27 cellular contexts compared by ENCODE assay signal in the genomic region with DNA sequence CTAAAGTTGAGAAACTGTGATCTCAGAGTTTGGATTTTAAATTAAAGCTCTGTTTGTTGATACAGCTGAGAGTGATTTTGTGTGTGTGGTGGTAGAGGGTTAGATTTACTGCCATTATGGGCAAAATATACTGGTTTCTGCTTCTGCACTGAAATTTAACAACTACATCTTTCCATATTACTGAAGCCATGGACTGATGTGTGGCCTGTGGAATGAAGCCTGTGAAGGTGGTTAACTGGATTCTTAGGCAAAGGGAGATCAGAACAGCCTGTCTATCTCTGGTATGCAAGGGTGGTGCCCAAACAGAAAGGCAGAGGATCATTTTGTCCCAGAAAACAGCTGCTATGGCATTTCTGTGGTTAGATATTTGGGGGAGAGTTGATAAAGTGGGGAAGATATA.
DNase-seq lines count a peak whose midpoint lies in the region; ATAC-seq, FAIRE-seq and TF ChIP-seq lines count a peak whose summit lies in the region.
"Had no signal": no experiment of that assay in that cellular context is flagged by ENCODE, and none has a peak within 500 bp of the region (broad histone marks: within the 10 kb centered on the region; RNA-seq: fewer than 3 reads in every experiment).

No MANE protein-coding gene starts in this region.

- ATAC-seq in SK-N-SH treated with all-trans-retinoic acid at 6 μM for 48 hours = no peak
- ATAC-seq: activated CD4-positive, alpha-beta T cell treated with anti-CD3 and anti-CD28 coated beads for 36 hours; CD8-positive, alpha-beta T cell; gastrocnemius medialis; K562; left colon; stimulated activated naive CD8-positive, alpha-beta T cell treated with anti-CD3 and anti-CD28 coated beads, Interleukin-15, amount 100 ng/mL, for 72 hours had no signal

- H3K36me3 Mint-ChIP-seq in astrocyte (ENCODE audit: low read depth, unreplicated experiment) = no peaks in the 10 kb centered on the region
- H3K36me3 Mint-ChIP-seq: activated naive CD8-positive, alpha-beta T cell treated with anti-CD3 and anti-CD28 coated beads, Interleukin-2, amount 10 ng/mL, durations not matched to agents 7 days and 5 days; CD8-positive, alpha-beta T cell had no signal

- H3F3A ChIP-seq in SK-N-SH (replicated peaks; ENCODE audit: insufficient read depth) = peaks cover 27% of the 10 kb centered on the region

- H3K27ac Mint-ChIP-seq in astrocyte (ENCODE audit: unreplicated experiment) = peak overlapping the region; percentile 4
- H3K27ac Mint-ChIP-seq: activated CD4-positive, alpha-beta T cell treated with anti-CD3 and anti-CD28 coated beads for 36 hours; activated naive CD8-positive, alpha-beta T cell treated with anti-CD3 and anti-CD28 coated beads, Interleukin-2, amount 10 ng/mL, durations not matched to agents 7 days and 5 days; CD8-positive, alpha-beta T cell; progenitor cell of endocrine pancreas; stimulated activated naive CD8-positive, alpha-beta T cell treated with anti-CD3 and anti-CD28 coated beads, Interleukin-15, amount 100 ng/mL, for 72 hours had no signal

- FAIRE-seq in astrocyte (lab: Jason Lieb, UNC) = peak; percentile 87
- FAIRE-seq: K562 had no signal

- H3K9me2 ChIP-seq in SK-N-SH = no peaks in the 10 kb centered on the region

- H3K4me1 ChIP-seq in SK-N-SH (ENCODE audit: control insufficient read depth in 1 of 2, insufficient read depth in 2 of 2, low read depth in 1 of 2, low read length in 1 of 2) (peaks cover 0 to 29% of the 10 kb centered on the region in 2 experiments; a peak in 3 of 4 replicates), astrocyte (ENCODE audit: insufficient read depth, low read length) (peaks cover 40% of the 10 kb centered on the region), skeletal muscle satellite cell (ENCODE audit: control insufficient read depth, insufficient read depth, low read length) (peaks cover 66% of the 10 kb centered on the region)
- H3K4me1 ChIP-seq: gastrocnemius medialis, HAP-1, tibial artery had no signal

- H3K4me3 ChIP-seq in SK-N-SH (ENCODE audit: low read depth in 2 of 2, low read length in 1 of 2) (no peak overlapping the region), astrocyte (ENCODE audit: insufficient read depth, low read depth, low read length) (no peak overlapping the region), fibroblast of the aortic adventitia (ENCODE audit: low read depth, low read length) (no peak overlapping the region), skeletal muscle satellite cell (ENCODE audit: low read length) (no peak overlapping the region)
- H3K4me3 ChIP-seq: gastrocnemius medialis, HAP-1, K562, tibial artery had no signal

- H3K9ac ChIP-seq in SK-N-SH (no peak overlapping the region), astrocyte (ENCODE audit: low read length) (no peak overlapping the region), skeletal muscle satellite cell (ENCODE audit: low read depth, low read length) (peak overlapping the region; percentile 67)

- no peak overlapping the region for H3K4me3 Mint-ChIP-seq in astrocyte (ENCODE audit: unreplicated experiment)
- H3K4me3 Mint-ChIP-seq: activated CD4-positive, alpha-beta T cell treated with anti-CD3 and anti-CD28 coated beads for 36 hours; activated naive CD8-positive, alpha-beta T cell treated with anti-CD3 and anti-CD28 coated beads, Interleukin-2, amount 10 ng/mL, durations not matched to agents 7 days and 5 days; CD8-positive, alpha-beta T cell; stimulated activated naive CD8-positive, alpha-beta T cell treated with anti-CD3 and anti-CD28 coated beads, Interleukin-15, amount 100 ng/mL, for 72 hours had no signal

- DNase-seq in SK-N-SH = no peak
- DNase-seq in astrocyte (ENCODE audit: low read depth) = peak; percentile 46
- peak; percentile 58 for DNase-seq in fibroblast of the aortic adventitia (ENCODE audit: low read depth)
- no peak for DNase-seq in GM10248 (ENCODE audit: extremely low spot score)
- DNase-seq in GM19238 (ENCODE audit: insufficient read length, low spot score) = no peak
- DNase-seq in activated CD4-positive, alpha-beta T cell treated with anti-CD3 and anti-CD28 coated beads for 4 hours = no peak
- DNase-seq: activated CD4-positive, alpha-beta T cell treated with anti-CD3 and anti-CD28 coated beads for 36 hours; activated effector memory CD4-positive, alpha-beta T cell treated with anti-CD3 and anti-CD28 coated beads, Interleukin-2, amount 50 U/mL, for 16 hours; activated naive CD8-positive, alpha-beta T cell treated with anti-CD3 and anti-CD28 coated beads, Interleukin-2, amount 10 ng/mL, durations not matched to agents 7 days and 5 days; activated T-cell treated with anti-CD3 and anti-CD28 coated beads, Interleukin-2, amount 50 U/mL, for 1 hour; CD8-positive, alpha-beta T cell; cerebellar nuclear complex; gastrocnemius medialis; left colon; mesendoderm; NCI-H1417 treated with DMSO at 0.1 percent for 48 hours; NCI-H2081; NCI-H774; stimulated activated naive CD8-positive, alpha-beta T cell treated with anti-CD3 and anti-CD28 coated beads, Interleukin-15, amount 100 ng/mL, for 72 hours; tibial artery had no signal

- TF ChIP-seq RAD21 in SK-N-SH (IDR thresholded peaks at IDR 0.05; ENCODE audit: low read length) = no peak

- no peaks in the 10 kb centered on the region for H4K20me1 ChIP-seq in SK-N-SH (ENCODE audit: insufficient read depth)
- no peaks in the 10 kb centered on the region for H4K20me1 ChIP-seq in astrocyte (ENCODE audit: insufficient read depth, low read length)

- TF ChIP-seq EP300 in SK-N-SH (IDR thresholded peaks at IDR 0.05; ENCODE audit: borderline replicate concordance in 1 of 2, low read depth in 1 of 2, low read length in 1 of 2) = no peak

- CTCF ChIA-PET in SK-N-SH (lab: Yijun Ruan, JAX) = interaction anchor here (1.2 kb wide), 1 partner anchor 9 kb away, joined by 3 read pairs; no protein-coding TSS in a partner anchor
- CTCF ChIA-PET in GM10248 (lab: Yijun Ruan, JAX) = no interaction called here

- H3K36me3 ChIP-seq in SK-N-SH (replicated peaks in 1 of 2; ENCODE audit: control insufficient read depth in 1 of 2, insufficient read depth in 2 of 2, low read length in 1 of 2) = no peaks in the 10 kb centered on the region
- no peaks in the 10 kb centered on the region for H3K36me3 ChIP-seq in astrocyte (ENCODE audit: insufficient read depth, low read length)
- no peaks in the 10 kb centered on the region for H3K36me3 ChIP-seq in skeletal muscle satellite cell (ENCODE audit: insufficient read depth, low read length)
- H3K36me3 ChIP-seq: gastrocnemius medialis, HAP-1, tibial artery had no signal

- H3K27me3 ChIP-seq in SK-N-SH (ENCODE audit: insufficient read depth) (no peaks in the 10 kb centered on the region), astrocyte (ENCODE audit: insufficient read depth, low read length) (no peaks in the 10 kb centered on the region), skeletal muscle satellite cell (ENCODE audit: control insufficient read depth, insufficient read depth, low read length) (no peaks in the 10 kb centered on the region)
- H3K27me3 ChIP-seq: gastrocnemius medialis, tibial artery had no signal

- H3K4me2 ChIP-seq in SK-N-SH (no peak overlapping the region), astrocyte (ENCODE audit: low read length) (no peak overlapping the region), skeletal muscle satellite cell (ENCODE audit: low read length) (peak overlapping the region; percentile 7)

- no peaks in the 10 kb centered on the region for H3K27me3 Mint-ChIP-seq in astrocyte (ENCODE audit: low read depth, unreplicated experiment)

- POLR2A ChIA-PET in SK-N-SH (lab: Yijun Ruan, JAX) (no interaction called here), GM10248 (lab: Yijun Ruan, JAX) (no interaction called here)

- TF ChIP-seq CTCF in SK-N-SH (IDR thresholded peaks at IDR 0.05) = no peak
- TF ChIP-seq CTCF in astrocyte (IDR thresholded peaks at IDR 0.05; ENCODE audit: insufficient read depth, low read depth, low read length) = no peak
- no peak for TF ChIP-seq CTCF in fibroblast of the aortic adventitia (IDR thresholded peaks at IDR 0.05; ENCODE audit: insufficient read depth, low read length)
- no peak for TF ChIP-seq CTCF in GM10248 (IDR thresholded peaks at IDR 0.05; ENCODE audit: control extremely low read depth, extremely low read depth, low read depth, missing control alignments)

- H3K4me1 Mint-ChIP-seq in astrocyte (ENCODE audit: low read depth, unreplicated experiment) = peaks cover 46% of the 10 kb centered on the region
- H3K4me1 Mint-ChIP-seq: activated CD4-positive, alpha-beta T cell treated with anti-CD3 and anti-CD28 coated beads for 36 hours; activated naive CD8-positive, alpha-beta T cell treated with anti-CD3 and anti-CD28 coated beads, Interleukin-2, amount 10 ng/mL, durations not matched to agents 7 days and 5 days; stimulated activated naive CD8-positive, alpha-beta T cell treated with anti-CD3 and anti-CD28 coated beads, Interleukin-15, amount 100 ng/mL, for 72 hours had no signal

- no peak overlapping the region for H2AFZ ChIP-seq in SK-N-SH (ENCODE audit: low read depth)
- no peak overlapping the region for H2AFZ ChIP-seq in astrocyte (ENCODE audit: low read depth, low read length)

- H3K79me2 ChIP-seq in SK-N-SH (ENCODE audit: insufficient read depth) = no peaks in the 10 kb centered on the region
- H3K79me2 ChIP-seq in astrocyte (ENCODE audit: insufficient read depth, low read length) = no peaks in the 10 kb centered on the region

- H3K9me3 Mint-ChIP-seq in astrocyte (ENCODE audit: unreplicated experiment) = peaks cover 8% of the 10 kb centered on the region

- H3K27ac ChIP-seq in SK-N-SH (ENCODE audit: low read depth in 2 of 2, low read length in 1 of 2) (peak overlapping the region; percentile 36 to 47; a peak in 2 of 4 replicates), astrocyte (ENCODE audit: low read depth, low read length) (no peak overlapping the region)
- H3K27ac ChIP-seq: 22Rv1, epithelial cell of prostate, gastrocnemius medialis, tibial artery had no signal

- H3K9me3 ChIP-seq in SK-N-SH (no peaks in the 10 kb centered on the region), astrocyte (ENCODE audit: insufficient read depth, low read depth, low read length) (no peaks in the 10 kb centered on the region), skeletal muscle satellite cell (replicated peaks; ENCODE audit: low read length) (no peaks in the 10 kb centered on the region)
- H3K9me3 ChIP-seq: gastrocnemius medialis, HAP-1, tibial artery had no signal

TF ChIP-seq in SK-N-SH, 30 proteins besides CTCF, POLR2A, EP300 and RAD21:
- peak; percentile 36; the same call in 1 of the 2 replicates for TF ChIP-seq TCF12 (IDR thresholded peaks at IDR 0.05)
- TF ChIP-seq RFX5 (IDR thresholded peaks at IDR 0.05; ENCODE audit: low read length) = no peak
TF ChIP-seq in SK-N-SH: peak in this region for 1.

TF ChIP-seq in SK-N-SH treated with all-trans-retinoic acid at 6 μM for 48 hours, 23 proteins besides CTCF, POLR2A, EP300 and RAD21 (continues in another document):
- TF ChIP-seq ZFP30 (CRISPR knock-in tag; IDR thresholded peaks at IDR 0.05) (no peak), ZC3H10 (CRISPR knock-in tag; IDR thresholded peaks at IDR 0.05) (no peak), SNAI2 (CRISPR knock-in tag; IDR thresholded peaks at IDR 0.05) (no peak), BACH2 (CRISPR knock-in tag; IDR thresholded peaks at IDR 0.05; ENCODE audit: borderline replicate concordance) (no peak)

Comparison
In these comparisons a context has a peak if more than half of its experiments do, and no peak if none do; other contexts are left out.
1. DNase-seq: peak in astrocyte (single experiment) and fibroblast of the aortic adventitia (single experiment); none in SK-N-SH (single experiment), GM10248 (single experiment), GM19238 (single experiment) and activated CD4-positive, alpha-beta T cell treated with anti-CD3 and anti-CD28 coated beads for 4 hours (0 of 2).